In the genomic region with DNA sequence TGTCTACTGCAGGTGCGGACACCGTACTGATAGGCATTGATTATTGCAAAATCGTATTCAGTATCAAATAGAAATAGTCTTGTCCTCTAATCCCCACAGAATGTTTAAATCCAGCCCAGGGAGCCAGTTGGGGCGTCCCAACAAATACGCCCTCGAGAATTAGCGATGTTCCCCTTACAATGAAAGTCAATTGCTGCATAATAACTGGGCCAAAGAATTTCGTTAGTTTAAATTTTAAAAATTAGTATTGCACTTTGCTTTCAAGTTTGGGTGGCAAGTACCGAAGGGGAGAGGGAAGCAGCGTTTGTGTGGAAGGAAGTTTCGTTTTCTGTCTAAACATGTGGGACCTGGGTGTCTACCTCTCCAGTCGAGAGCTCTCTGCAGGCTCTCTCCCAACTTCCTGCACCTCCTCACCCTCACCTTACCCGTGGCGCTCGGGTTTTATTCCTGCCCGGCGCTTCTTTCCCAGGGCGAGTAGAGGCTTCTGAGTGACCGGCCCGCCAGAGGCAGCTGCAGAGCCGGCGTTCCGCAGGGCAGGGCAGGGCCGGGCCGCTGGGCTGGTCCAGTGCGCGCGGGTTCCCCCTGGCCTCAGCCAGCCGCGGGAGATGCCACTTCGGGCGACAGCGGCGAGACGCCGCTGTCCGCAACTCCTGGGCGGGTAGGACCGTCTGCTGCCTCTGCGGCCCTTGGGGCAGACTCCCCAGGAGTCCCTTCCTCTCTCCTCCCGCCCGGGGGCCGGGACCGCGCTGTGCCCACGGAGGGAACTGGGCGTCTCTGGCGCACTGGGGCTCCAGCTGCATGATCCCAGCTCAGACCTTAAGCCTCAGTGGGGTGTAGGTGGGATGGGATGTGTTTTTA, we compare ENCODE assay signal across 1 cellular context.
TF ChIP-seq lines count a peak whose summit lies in the region.

No MANE protein-coding gene starts in this region.

TF ChIP-seq in GM12878, 131 proteins besides CTCF, POLR2A, EP300 and RAD21 (continued from another document):
- TF ChIP-seq, protein P1, sequence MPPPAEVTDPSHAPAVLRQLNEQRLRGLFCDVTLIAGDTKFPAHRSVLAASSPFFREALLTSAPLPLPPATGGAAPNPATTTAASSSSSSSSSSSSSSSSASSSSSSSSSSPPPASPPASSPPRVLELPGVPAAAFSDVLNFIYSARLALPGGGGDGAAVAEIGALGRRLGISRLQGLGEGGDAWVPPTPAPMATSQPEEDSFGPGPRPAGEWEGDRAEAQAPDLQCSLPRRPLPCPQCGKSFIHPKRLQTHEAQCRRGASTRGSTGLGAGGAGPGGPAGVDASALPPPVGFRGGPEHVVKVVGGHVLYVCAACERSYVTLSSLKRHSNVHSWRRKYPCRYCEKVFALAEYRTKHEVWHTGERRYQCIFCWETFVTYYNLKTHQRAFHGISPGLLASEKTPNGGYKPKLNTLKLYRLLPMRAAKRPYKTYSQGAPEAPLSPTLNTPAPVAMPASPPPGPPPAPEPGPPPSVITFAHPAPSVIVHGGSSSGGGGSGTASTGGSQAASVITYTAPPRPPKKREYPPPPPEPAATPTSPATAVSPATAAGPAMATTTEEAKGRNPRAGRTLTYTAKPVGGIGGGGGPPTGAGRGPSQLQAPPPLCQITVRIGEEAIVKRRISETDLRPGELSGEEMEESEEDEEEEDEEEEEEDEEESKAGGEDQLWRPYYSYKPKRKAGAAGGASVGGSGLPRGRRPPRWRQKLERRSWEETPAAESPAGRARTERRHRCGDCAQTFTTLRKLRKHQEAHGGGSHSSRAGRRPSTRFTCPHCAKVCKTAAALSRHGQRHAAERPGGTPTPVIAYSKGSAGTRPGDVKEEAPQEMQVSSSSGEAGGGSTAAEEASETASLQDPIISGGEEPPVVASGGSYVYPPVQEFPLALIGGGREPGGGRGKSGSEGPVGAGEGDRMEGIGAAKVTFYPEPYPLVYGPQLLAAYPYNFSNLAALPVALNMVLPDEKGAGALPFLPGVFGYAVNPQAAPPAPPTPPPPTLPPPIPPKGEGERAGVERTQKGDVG (CRISPR knock-in tag; IDR thresholded peaks at IDR 0.05) = no peak
- no peak for TF ChIP-seq BHLHE40 (IDR thresholded peaks at IDR 0.05; ENCODE audit: borderline replicate concordance in 1 of 2, low read depth in 2 of 2, low read length in 1 of 2)
- no peak for TF ChIP-seq ASH2L (IDR thresholded peaks at IDR 0.05; ENCODE audit: borderline replicate concordance, low read depth)
- TF ChIP-seq RUNX3 (IDR thresholded peaks at IDR 0.05; ENCODE audit: low read length) = no peak
- TF ChIP-seq, protein P2, sequence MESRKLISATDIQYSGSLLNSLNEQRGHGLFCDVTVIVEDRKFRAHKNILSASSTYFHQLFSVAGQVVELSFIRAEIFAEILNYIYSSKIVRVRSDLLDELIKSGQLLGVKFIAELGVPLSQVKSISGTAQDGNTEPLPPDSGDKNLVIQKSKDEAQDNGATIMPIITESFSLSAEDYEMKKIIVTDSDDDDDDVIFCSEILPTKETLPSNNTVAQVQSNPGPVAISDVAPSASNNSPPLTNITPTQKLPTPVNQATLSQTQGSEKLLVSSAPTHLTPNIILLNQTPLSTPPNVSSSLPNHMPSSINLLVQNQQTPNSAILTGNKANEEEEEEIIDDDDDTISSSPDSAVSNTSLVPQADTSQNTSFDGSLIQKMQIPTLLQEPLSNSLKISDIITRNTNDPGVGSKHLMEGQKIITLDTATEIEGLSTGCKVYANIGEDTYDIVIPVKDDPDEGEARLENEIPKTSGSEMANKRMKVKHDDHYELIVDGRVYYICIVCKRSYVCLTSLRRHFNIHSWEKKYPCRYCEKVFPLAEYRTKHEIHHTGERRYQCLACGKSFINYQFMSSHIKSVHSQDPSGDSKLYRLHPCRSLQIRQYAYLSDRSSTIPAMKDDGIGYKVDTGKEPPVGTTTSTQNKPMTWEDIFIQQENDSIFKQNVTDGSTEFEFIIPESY (IDR thresholded peaks at IDR 0.05) = no peak
- TF ChIP-seq NR2F1 (conservative IDR thresholded peaks at IDR 0.05) = no peak
- TF ChIP-seq ZNF207 (IDR thresholded peaks at IDR 0.05; ENCODE audit: borderline replicate concordance) = no peak
- no peak for TF ChIP-seq ZZZ3 (IDR thresholded peaks at IDR 0.05; ENCODE audit: control insufficient read depth, insufficient read length, low read depth)
- TF ChIP-seq HDGF (IDR thresholded peaks at IDR 0.05) = no peak
- no peak for TF ChIP-seq ZNF217 (IDR thresholded peaks at IDR 0.05)
- no peak for TF ChIP-seq PML (IDR thresholded peaks at IDR 0.05; ENCODE audit: low read length)
- no peak for TF ChIP-seq TAF1 (IDR thresholded peaks at IDR 0.05; ENCODE audit: borderline replicate concordance, low read depth, low read length)
- TF ChIP-seq IKZF2 (IDR thresholded peaks at IDR 0.05) = no peak
- no peak for TF ChIP-seq KLF5 (IDR thresholded peaks at IDR 0.05; ENCODE audit: partially characterized antibody)
- TF ChIP-seq CREB1 (IDR thresholded peaks at IDR 0.05; ENCODE audit: low read depth) = no peak
- TF ChIP-seq, protein P3, sequence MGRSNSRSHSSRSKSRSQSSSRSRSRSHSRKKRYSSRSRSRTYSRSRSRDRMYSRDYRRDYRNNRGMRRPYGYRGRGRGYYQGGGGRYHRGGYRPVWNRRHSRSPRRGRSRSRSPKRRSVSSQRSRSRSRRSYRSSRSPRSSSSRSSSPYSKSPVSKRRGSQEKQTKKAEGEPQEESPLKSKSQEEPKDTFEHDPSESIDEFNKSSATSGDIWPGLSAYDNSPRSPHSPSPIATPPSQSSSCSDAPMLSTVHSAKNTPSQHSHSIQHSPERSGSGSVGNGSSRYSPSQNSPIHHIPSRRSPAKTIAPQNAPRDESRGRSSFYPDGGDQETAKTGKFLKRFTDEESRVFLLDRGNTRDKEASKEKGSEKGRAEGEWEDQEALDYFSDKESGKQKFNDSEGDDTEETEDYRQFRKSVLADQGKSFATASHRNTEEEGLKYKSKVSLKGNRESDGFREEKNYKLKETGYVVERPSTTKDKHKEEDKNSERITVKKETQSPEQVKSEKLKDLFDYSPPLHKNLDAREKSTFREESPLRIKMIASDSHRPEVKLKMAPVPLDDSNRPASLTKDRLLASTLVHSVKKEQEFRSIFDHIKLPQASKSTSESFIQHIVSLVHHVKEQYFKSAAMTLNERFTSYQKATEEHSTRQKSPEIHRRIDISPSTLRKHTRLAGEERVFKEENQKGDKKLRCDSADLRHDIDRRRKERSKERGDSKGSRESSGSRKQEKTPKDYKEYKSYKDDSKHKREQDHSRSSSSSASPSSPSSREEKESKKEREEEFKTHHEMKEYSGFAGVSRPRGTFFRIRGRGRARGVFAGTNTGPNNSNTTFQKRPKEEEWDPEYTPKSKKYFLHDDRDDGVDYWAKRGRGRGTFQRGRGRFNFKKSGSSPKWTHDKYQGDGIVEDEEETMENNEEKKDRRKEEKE (IDR thresholded peaks at IDR 0.05) = no peak
- TF ChIP-seq, protein P4, sequence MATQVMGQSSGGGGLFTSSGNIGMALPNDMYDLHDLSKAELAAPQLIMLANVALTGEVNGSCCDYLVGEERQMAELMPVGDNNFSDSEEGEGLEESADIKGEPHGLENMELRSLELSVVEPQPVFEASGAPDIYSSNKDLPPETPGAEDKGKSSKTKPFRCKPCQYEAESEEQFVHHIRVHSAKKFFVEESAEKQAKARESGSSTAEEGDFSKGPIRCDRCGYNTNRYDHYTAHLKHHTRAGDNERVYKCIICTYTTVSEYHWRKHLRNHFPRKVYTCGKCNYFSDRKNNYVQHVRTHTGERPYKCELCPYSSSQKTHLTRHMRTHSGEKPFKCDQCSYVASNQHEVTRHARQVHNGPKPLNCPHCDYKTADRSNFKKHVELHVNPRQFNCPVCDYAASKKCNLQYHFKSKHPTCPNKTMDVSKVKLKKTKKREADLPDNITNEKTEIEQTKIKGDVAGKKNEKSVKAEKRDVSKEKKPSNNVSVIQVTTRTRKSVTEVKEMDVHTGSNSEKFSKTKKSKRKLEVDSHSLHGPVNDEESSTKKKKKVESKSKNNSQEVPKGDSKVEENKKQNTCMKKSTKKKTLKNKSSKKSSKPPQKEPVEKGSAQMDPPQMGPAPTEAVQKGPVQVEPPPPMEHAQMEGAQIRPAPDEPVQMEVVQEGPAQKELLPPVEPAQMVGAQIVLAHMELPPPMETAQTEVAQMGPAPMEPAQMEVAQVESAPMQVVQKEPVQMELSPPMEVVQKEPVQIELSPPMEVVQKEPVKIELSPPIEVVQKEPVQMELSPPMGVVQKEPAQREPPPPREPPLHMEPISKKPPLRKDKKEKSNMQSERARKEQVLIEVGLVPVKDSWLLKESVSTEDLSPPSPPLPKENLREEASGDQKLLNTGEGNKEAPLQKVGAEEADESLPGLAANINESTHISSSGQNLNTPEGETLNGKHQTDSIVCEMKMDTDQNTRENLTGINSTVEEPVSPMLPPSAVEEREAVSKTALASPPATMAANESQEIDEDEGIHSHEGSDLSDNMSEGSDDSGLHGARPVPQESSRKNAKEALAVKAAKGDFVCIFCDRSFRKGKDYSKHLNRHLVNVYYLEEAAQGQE (IDR thresholded peaks at IDR 0.05; ENCODE audit: low read depth, low read length) = no peak
- no peak for TF ChIP-seq EED (IDR thresholded peaks at IDR 0.05; ENCODE audit: low read depth)
- no peak for TF ChIP-seq SMAD1 (IDR thresholded peaks at IDR 0.05; ENCODE audit: low read depth, partially characterized antibody)
